1 cellular context compared by ENCODE assay signal in genomic region chr10:68901106-68901927, GRCh38.
TF ChIP-seq lines count a peak whose summit lies in the region.

Gene DDX50 (plus strand): TSS chr10:68901315. CDS start chr10:68901385, 70 bp downstream.

TF ChIP-seq in HepG2, 621 proteins besides CTCF, POLR2A, EP300 and RAD21 (continued from another document and continues in another):
- TF ChIP-seq ZNF362 (CRISPR knock-in tag; IDR thresholded peaks at IDR 0.05; ENCODE audit: borderline replicate concordance) (0 out of 2 replicates have a peak, but pooled peaks have one; percentile 22), MAX (IDR thresholded peaks at IDR 0.05) (peak; percentile 28; the same call in 1 of the 2 replicates), SALL1 (CRISPR knock-in tag; IDR thresholded peaks at IDR 0.05) (peak; percentile 47), NR3C1 (CRISPR knock-in tag; IDR thresholded peaks at IDR 0.05) (no peak), ZNF256 (CRISPR knock-in tag; conservative IDR thresholded peaks at IDR 0.05) (no peak), ARNTL (CRISPR knock-in tag; IDR thresholded peaks at IDR 0.05) (no peak; the same call in 1 of the 2 replicates), ZNF143 (CRISPR knock-in tag; IDR thresholded peaks at IDR 0.05) (peak; percentile 24; the same call in 1 of the 2 replicates), SRSF1 (optimal IDR thresholded peaks at IDR 0.05; ENCODE audit: low read depth, low read length) (no peak), ZNF382 (CRISPR knock-in tag; IDR thresholded peaks at IDR 0.05; ENCODE audit: borderline replicate concordance) (no peak), LRRFIP1 (CRISPR knock-in tag; conservative IDR thresholded peaks at IDR 0.05) (no peak), ZNF768 (CRISPR knock-in tag; IDR thresholded peaks at IDR 0.05) (peak; percentile 41; the same call in 1 of the 2 replicates), ZNF737 (CRISPR knock-in tag; IDR thresholded peaks at IDR 0.05; ENCODE audit: borderline replicate concordance) (no peak), HNRNPLL (IDR thresholded peaks at IDR 0.05; ENCODE audit: low read depth, low read length, poor library complexity, severe bottlenecking) (peak; percentile 58), NONO (IDR thresholded peaks at IDR 0.05) (no peak), NONO (CRISPR knock-in tag; conservative IDR thresholded peaks at IDR 0.05) (peak; percentile 35; the same call in 1 of the 2 replicates), TAF1 (CRISPR knock-in tag; IDR thresholded peaks at IDR 0.05) (peak; percentile 84), ZFP90 (CRISPR knock-in tag; IDR thresholded peaks at IDR 0.05; ENCODE audit: borderline replicate concordance) (no peak; the same call in 1 of the 2 replicates), ZSCAN30 (CRISPR knock-in tag; IDR thresholded peaks at IDR 0.05) (no peak), FOSL2 (CRISPR knock-in tag; IDR thresholded peaks at IDR 0.05) (peak; percentile 35; the same call in 1 of the 2 replicates), ATF1 (CRISPR knock-in tag; IDR thresholded peaks at IDR 0.05) (peak; percentile 91), SP2 (CRISPR knock-in tag; IDR thresholded peaks at IDR 0.05) (peak; percentile 90), ZNF749 (CRISPR knock-in tag; IDR thresholded peaks at IDR 0.05; ENCODE audit: borderline replicate concordance) (peak; percentile 47; the same call in 1 of the 2 replicates), ZNF282 (IDR thresholded peaks at IDR 0.05; ENCODE audit: partially characterized antibody) (no peak), ELF3 (CRISPR knock-in tag; IDR thresholded peaks at IDR 0.05) (0 out of 2 replicates have a peak, but pooled peaks have one; percentile 6), SRSF9 (IDR thresholded peaks at IDR 0.05; ENCODE audit: borderline replicate concordance, insufficient read depth, low read depth, low read length, poor library complexity, severe bottlenecking) (no peak), SMAD3 (CRISPR knock-in tag; IDR thresholded peaks at IDR 0.05) (no peak), MXD3 (CRISPR knock-in tag; IDR thresholded peaks at IDR 0.05) (no peak), ZNF121 (CRISPR knock-in tag; IDR thresholded peaks at IDR 0.05) (no peak), DDIT3 (CRISPR knock-in tag; IDR thresholded peaks at IDR 0.05) (no peak), FLYWCH1 (CRISPR knock-in tag; IDR thresholded peaks at IDR 0.05) (no peak), SP140L (CRISPR knock-in tag; IDR thresholded peaks at IDR 0.05; ENCODE audit: borderline replicate concordance) (no peak), SOX6 (IDR thresholded peaks at IDR 0.05) (no peak), SOX6 (CRISPR knock-in tag; IDR thresholded peaks at IDR 0.05) (peak; percentile 7), KDM4B (CRISPR knock-in tag; IDR thresholded peaks at IDR 0.05) (peak; percentile 62; the same call in 1 of the 2 replicates), ZKSCAN1 (IDR thresholded peaks at IDR 0.05; ENCODE audit: low read length) (no peak)
- TF ChIP-seq, protein P1, sequence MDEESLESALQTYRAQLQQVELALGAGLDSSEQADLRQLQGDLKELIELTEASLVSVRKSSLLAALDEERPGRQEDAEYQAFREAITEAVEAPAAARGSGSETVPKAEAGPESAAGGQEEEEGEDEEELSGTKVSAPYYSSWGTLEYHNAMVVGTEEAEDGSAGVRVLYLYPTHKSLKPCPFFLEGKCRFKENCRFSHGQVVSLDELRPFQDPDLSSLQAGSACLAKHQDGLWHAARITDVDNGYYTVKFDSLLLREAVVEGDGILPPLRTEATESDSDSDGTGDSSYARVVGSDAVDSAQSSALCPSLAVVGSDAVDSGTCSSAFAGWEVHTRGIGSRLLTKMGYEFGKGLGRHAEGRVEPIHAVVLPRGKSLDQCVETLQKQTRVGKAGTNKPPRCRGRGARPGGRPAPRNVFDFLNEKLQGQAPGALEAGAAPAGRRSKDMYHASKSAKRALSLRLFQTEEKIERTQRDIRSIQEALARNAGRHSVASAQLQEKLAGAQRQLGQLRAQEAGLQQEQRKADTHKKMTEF (CRISPR knock-in tag; IDR thresholded peaks at IDR 0.05) = peak; percentile 68; the same call in 1 of the 2 replicates
- TF ChIP-seq, protein P2, sequence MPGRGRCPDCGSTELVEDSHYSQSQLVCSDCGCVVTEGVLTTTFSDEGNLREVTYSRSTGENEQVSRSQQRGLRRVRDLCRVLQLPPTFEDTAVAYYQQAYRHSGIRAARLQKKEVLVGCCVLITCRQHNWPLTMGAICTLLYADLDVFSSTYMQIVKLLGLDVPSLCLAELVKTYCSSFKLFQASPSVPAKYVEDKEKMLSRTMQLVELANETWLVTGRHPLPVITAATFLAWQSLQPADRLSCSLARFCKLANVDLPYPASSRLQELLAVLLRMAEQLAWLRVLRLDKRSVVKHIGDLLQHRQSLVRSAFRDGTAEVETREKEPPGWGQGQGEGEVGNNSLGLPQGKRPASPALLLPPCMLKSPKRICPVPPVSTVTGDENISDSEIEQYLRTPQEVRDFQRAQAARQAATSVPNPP (CRISPR knock-in tag; IDR thresholded peaks at IDR 0.05) = peak; percentile 9; the same call in 1 of the 2 replicates
- TF ChIP-seq, protein P3, sequence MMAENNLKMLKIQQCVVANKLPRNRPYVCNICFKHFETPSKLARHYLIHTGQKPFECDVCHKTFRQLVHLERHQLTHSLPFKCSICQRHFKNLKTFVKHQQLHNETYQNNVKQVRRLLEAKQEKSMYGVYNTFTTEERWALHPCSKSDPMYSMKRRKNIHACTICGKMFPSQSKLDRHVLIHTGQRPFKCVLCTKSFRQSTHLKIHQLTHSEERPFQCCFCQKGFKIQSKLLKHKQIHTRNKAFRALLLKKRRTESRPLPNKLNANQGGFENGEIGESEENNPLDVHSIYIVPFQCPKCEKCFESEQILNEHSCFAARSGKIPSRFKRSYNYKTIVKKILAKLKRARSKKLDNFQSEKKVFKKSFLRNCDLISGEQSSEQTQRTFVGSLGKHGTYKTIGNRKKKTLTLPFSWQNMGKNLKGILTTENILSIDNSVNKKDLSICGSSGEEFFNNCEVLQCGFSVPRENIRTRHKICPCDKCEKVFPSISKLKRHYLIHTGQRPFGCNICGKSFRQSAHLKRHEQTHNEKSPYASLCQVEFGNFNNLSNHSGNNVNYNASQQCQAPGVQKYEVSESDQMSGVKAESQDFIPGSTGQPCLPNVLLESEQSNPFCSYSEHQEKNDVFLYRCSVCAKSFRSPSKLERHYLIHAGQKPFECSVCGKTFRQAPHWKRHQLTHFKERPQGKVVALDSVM (CRISPR knock-in tag; IDR thresholded peaks at IDR 0.05) = peak; percentile 59
- TF ChIP-seq, protein P4, sequence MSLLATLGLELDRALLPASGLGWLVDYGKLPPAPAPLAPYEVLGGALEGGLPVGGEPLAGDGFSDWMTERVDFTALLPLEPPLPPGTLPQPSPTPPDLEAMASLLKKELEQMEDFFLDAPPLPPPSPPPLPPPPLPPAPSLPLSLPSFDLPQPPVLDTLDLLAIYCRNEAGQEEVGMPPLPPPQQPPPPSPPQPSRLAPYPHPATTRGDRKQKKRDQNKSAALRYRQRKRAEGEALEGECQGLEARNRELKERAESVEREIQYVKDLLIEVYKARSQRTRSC (CRISPR knock-in tag; IDR thresholded peaks at IDR 0.05; ENCODE audit: low read depth) = no peak
- TF ChIP-seq, protein P5, sequence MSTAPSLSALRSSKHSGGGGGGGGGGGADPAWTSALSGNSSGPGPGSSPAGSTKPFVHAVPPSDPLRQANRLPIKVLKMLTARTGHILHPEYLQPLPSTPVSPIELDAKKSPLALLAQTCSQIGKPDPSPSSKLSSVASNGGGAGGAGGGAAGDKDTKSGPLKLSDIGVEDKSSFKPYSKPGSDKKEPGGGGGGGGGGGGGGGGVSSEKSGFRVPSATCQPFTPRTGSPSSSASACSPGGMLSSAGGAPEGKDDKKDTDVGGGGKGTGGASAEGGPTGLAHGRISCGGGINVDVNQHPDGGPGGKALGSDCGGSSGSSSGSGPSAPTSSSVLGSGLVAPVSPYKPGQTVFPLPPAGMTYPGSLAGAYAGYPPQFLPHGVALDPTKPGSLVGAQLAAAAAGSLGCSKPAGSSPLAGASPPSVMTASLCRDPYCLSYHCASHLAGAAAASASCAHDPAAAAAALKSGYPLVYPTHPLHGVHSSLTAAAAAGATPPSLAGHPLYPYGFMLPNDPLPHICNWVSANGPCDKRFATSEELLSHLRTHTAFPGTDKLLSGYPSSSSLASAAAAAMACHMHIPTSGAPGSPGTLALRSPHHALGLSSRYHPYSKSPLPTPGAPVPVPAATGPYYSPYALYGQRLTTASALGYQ (CRISPR knock-in tag; IDR thresholded peaks at IDR 0.05) = no peak
- TF ChIP-seq, protein P6, sequence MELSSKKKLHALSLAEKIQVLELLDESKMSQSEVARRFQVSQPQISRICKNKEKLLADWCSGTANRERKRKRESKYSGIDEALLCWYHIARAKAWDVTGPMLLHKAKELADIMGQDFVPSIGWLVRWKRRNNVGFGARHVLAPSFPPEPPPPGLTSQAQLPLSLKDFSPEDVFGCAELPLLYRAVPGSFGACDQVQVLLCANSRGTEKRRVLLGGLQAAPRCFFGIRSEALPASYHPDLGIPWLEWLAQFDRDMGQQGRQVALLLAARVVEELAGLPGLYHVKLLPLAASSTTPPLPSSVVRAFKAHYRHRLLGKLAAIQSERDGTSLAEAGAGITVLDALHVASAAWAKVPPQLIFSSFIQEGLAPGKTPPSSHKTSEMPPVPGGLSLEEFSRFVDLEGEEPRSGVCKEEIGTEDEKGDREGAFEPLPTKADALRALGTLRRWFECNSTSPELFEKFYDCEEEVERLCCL (CRISPR knock-in tag; IDR thresholded peaks at IDR 0.05; ENCODE audit: borderline replicate concordance) = no peak
- TF ChIP-seq, protein P7, sequence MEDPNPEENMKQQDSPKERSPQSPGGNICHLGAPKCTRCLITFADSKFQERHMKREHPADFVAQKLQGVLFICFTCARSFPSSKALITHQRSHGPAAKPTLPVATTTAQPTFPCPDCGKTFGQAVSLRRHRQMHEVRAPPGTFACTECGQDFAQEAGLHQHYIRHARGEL (CRISPR knock-in tag; IDR thresholded peaks at IDR 0.05) = no peak
